In genomic region chr11:78562398-78562797, GRCh38 we compare ENCODE assay signal across 1 cellular context.
TF ChIP-seq lines count a peak whose summit lies in the region.

No MANE protein-coding gene starts in this region.

TF ChIP-seq in IMR-90, 13 proteins besides CTCF, POLR2A, EP300 and RAD21 (continued from another document):
- TF ChIP-seq MXI1 (IDR thresholded peaks at IDR 0.05; ENCODE audit: borderline replicate concordance, low read depth, low read length) (no peak), MAZ (IDR thresholded peaks at IDR 0.05; ENCODE audit: borderline replicate concordance, low read depth, low read length) (no peak)
